In the genomic region with DNA sequence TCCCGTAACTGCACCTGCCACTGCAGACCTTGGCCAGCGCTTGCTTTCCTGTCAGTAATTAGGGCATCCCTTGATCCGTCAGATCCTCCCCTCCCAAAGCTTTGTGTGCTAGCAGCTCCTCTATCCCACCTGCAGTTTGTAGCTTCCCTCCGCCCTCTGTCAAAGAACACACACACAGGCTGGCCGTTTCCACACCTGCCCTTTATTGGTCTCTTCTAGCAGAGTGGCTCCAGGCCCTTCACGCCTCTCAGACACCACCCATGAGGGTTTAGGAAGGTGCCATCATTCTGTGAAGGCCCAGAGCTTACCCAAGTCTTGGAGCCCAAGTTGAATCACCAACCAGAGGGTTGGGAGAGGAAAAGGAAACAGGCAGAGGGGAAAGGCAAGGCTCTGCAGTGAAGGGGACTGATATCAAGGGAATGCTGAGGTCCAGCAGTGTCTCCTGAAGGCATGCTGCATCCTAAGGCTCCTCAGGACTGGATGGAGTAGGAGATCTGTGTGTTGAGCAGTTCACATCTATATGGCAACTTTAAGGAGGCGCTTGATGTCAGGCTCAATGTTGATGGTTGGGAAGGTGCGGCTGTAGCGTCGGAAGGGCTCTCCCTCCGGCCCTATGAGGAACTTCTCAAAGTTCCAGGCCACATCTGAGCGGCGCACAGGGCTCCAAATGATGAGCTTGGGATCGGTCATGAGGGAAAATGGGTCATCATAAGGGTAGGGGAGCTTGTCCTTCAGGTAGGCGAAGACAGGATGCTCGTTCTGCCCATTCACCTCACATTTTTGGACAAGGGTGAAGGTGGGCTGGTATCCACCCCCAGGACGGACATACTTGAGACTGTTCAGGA, we compare ENCODE assay signal across 8 cellular contexts. TPM values are rescaled to one million over a fixed set of nuclear protein-coding genes. Genes with fewer than 3 reads are reported as not detected.
DNase-seq lines count a peak whose midpoint lies in the region; ATAC-seq and TF ChIP-seq lines count a peak whose summit lies in the region.
"Had no signal": no experiment of that assay in that cellular context is flagged by ENCODE, and none has a peak within 500 bp of the region (broad histone marks: within the 10 kb centered on the region; RNA-seq: fewer than 3 reads in every experiment).

No MANE protein-coding gene starts in this region.

- H3K27me3 ChIP-seq in body of pancreas, result no peaks in the 10 kb centered on the region

- peak overlapping the region; percentile 42 to 77 (median 66) for H3K27ac ChIP-seq in body of pancreas
- H3K27ac ChIP-seq: skin epidermis had no signal

- H3K27me3 Mint-ChIP-seq in stimulated activated naive CD8-positive, alpha-beta T cell treated with anti-CD3 and anti-CD28 coated beads, Interleukin-15, Interleukin-2, amounts not matched to agents 100 ng/mL and 50 ng/mL, for 24 hours, result no peaks in the 10 kb centered on the region
- H3K27me3 Mint-ChIP-seq in stimulated activated naive CD8-positive, alpha-beta T cell treated with anti-CD3 and anti-CD28 coated beads, Interleukin-15, amount 100 ng/mL, for 72 hours, result no peaks in the 10 kb centered on the region

- TF ChIP-seq CTCF in body of pancreas (IDR thresholded peaks at IDR 0.05), result no peak

- H3K4me1 Mint-ChIP-seq in stimulated activated naive CD8-positive, alpha-beta T cell treated with anti-CD3 and anti-CD28 coated beads, Interleukin-15, Interleukin-2, amounts not matched to agents 100 ng/mL and 50 ng/mL, for 24 hours (ENCODE audit: low read depth), result peaks cover 43% of the 10 kb centered on the region
- H3K4me1 Mint-ChIP-seq in stimulated activated naive CD8-positive, alpha-beta T cell treated with anti-CD3 and anti-CD28 coated beads, Interleukin-15, amount 100 ng/mL, for 72 hours, result peaks cover 75% of the 10 kb centered on the region

- DNase-seq in stimulated activated naive CD8-positive, alpha-beta T cell treated with anti-CD3 and anti-CD28 coated beads, Interleukin-15, amount 100 ng/mL, for 72 hours, result no peak
- DNase-seq in body of pancreas (no peak), kidney tubule cell (ENCODE audit: low spot score) (no peak), NCI-H446 treated with DMSO at 0.1 percent for 48 hours (lab: John Stamatoyannopoulos, UW) (no peak)
- DNase-seq: NCI-H524 treated with DMSO at 0.1 percent for 48 hours had no signal

- H3K9me3 ChIP-seq in body of pancreas, result no peaks in the 10 kb centered on the region

- H3K9me3 Mint-ChIP-seq in stimulated activated naive CD8-positive, alpha-beta T cell treated with anti-CD3 and anti-CD28 coated beads, Interleukin-15, Interleukin-2, amounts not matched to agents 100 ng/mL and 50 ng/mL, for 24 hours, result no peaks in the 10 kb centered on the region
- no peaks in the 10 kb centered on the region for H3K9me3 Mint-ChIP-seq in stimulated activated naive CD8-positive, alpha-beta T cell treated with anti-CD3 and anti-CD28 coated beads, Interleukin-15, amount 100 ng/mL, for 72 hours

- no peak for TF ChIP-seq POLR2A in body of pancreas (IDR thresholded peaks at IDR 0.05)

- no peak overlapping the region for H3K4me3 Mint-ChIP-seq in stimulated activated naive CD8-positive, alpha-beta T cell treated with anti-CD3 and anti-CD28 coated beads, Interleukin-15, Interleukin-2, amounts not matched to agents 100 ng/mL and 50 ng/mL, for 24 hours
- H3K4me3 Mint-ChIP-seq in stimulated activated naive CD8-positive, alpha-beta T cell treated with anti-CD3 and anti-CD28 coated beads, Interleukin-15, amount 100 ng/mL, for 72 hours, result no peak overlapping the region

- H3K4me1 ChIP-seq in body of pancreas, result peaks cover 73% of the 10 kb centered on the region

- peak overlapping the region; percentile 38 for H3K27ac Mint-ChIP-seq in stimulated activated naive CD8-positive, alpha-beta T cell treated with anti-CD3 and anti-CD28 coated beads, Interleukin-15, Interleukin-2, amounts not matched to agents 100 ng/mL and 50 ng/mL, for 24 hours
- H3K27ac Mint-ChIP-seq in stimulated activated naive CD8-positive, alpha-beta T cell treated with anti-CD3 and anti-CD28 coated beads, Interleukin-15, amount 100 ng/mL, for 72 hours, result peak overlapping the region in 1 of 2 donors; percentile 21

- WGBS in body of pancreas, 2 donors, result 76 to 77% methylated on average over 11 to 17 of the region's 17 CpGs

- H3K36me3 ChIP-seq in body of pancreas (replicated peaks in 1 of 2; ENCODE audit: insufficient read depth in 1 of 2, low read depth in 2 of 2), result no peaks in the 10 kb centered on the region

- intact Hi-C loops in body of pancreas (cut with DNase I), result no loop called here

- no peak overlapping the region for H3K4me3 ChIP-seq in body of pancreas
- H3K4me3 ChIP-seq: skin epidermis had no signal

- H3K36me3 Mint-ChIP-seq in stimulated activated naive CD8-positive, alpha-beta T cell treated with anti-CD3 and anti-CD28 coated beads, Interleukin-15, Interleukin-2, amounts not matched to agents 100 ng/mL and 50 ng/mL, for 24 hours (ENCODE audit: low read depth), result peaks cover 48% of the 10 kb centered on the region

- no peak for ATAC-seq in stimulated activated naive CD8-positive, alpha-beta T cell treated with anti-CD3 and anti-CD28 coated beads, Interleukin-15, amount 100 ng/mL, for 72 hours
- ATAC-seq in body of pancreas (no peak), GM18870 (IDR thresholded peaks at IDR 0.05; ENCODE audit: unreplicated experiment) (no peak)

RNA-seq across cellular contexts. Expression of a gene that starts 3.4 kb away (rescaled TPM):
- total RNA-seq in body of pancreas, result 10 to 100 TPM; 14.3 to 26.7 TPM

RNA-seq across cellular contexts. Expression of a gene that starts 24.9 kb away (rescaled TPM):
- 10 to 100 TPM; 29.1 to 43.2 TPM for total RNA-seq in body of pancreas

RNA-seq across cellular contexts. Expression of a gene that starts 32.9 kb away (rescaled TPM):
- 10 to 100 TPM; 10.1 to 19.8 TPM for total RNA-seq in body of pancreas

RNA-seq across cellular contexts. Expression of a gene that starts 47.5 kb away (rescaled TPM):
- total RNA-seq in body of pancreas, result 1 to 10 TPM; 6.7 to 8.6 TPM

RNA-seq across cellular contexts. Expression of a gene that starts 59.5 kb away (rescaled TPM):
- 1 to 10 TPM; 3.4 to 8.6 TPM for total RNA-seq in body of pancreas
